Comparison of ENCODE assay signal across 8 cellular contexts in the genomic region with DNA sequence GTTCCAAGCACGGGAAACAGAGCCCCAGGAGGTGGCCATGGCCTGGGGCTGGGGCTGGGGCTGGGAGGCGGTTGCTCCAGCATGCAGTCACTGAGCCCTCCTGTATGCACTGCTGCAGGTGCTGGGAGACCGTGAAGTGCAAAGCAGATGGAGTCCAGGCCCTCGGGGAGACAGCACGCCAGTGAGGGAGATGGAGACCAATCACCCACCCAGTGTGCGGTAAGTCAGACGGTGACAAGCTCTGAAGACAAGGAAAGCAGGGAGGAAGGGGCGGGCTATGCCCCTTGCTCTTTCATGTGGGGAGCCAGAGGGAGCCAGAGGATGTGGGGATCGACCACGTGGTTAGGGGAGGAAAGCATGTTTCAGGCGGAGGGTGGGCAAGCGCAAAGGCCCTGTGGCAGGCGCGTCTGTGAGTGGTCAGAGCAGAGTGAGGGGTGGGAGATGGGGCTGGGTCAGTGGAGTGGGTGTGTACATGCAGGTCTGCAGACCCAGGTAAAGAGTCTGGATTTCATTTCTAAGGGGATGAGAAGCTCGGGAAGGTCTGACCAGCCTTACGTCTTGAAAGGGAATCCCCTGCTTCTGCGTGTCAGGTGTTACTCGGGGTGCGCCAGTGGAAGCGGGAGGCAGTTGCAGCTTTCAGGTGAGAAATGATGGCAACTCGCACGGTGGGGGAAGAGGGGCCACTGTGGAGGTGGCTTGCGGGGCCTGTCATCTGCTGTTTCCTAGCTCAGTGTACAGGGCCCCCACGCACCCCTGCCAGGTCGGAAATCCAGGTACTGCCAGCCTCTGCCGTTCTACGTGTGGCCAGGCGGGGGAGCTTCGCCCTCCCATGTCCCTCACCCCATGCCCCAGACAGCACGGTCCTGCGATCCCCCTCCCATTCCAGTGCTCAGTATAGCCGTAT. TPM values are rescaled to one million over a fixed set of nuclear protein-coding genes. Genes with fewer than 3 reads are reported as not detected.
DNase-seq lines count a peak whose midpoint lies in the region; ATAC-seq and TF ChIP-seq lines count a peak whose summit lies in the region.

No MANE protein-coding gene starts in this region.

- no peak for ATAC-seq in HG02642 (IDR thresholded peaks at IDR 0.05; ENCODE audit: poor library complexity, unreplicated experiment)

- no peak overlapping the region for H3K4me3 Mint-ChIP-seq in activated T-cell treated with anti-CD3 and anti-CD28 coated beads, Interleukin-2, amount 50 U/mL, for 24 hours

- peaks cover 28% of the 10 kb centered on the region for H3K4me1 Mint-ChIP-seq in activated T-cell treated with anti-CD3 and anti-CD28 coated beads, Interleukin-2, amount 50 U/mL, for 24 hours (ENCODE audit: low read depth)

- DNase-seq in BE2C (peak; percentile 56), HFF-Myc (ENCODE audit: extremely low read depth, low read depth) (no peak), head of caudate nucleus (peak in 39 of 42 donors; percentile 21 to 75 (median 51)), SIG-M5 treated with dmso at 0.1 percent for 504 hours (lab: John Stamatoyannopoulos, UW; ENCODE audit: unreplicated experiment) (no peak), NCI-H226 (no peak)
- DNase-seq in activated T-cell treated with anti-CD3 and anti-CD28 coated beads, Interleukin-2, amount 50 U/mL, for 24 hours, result peak; percentile 56
- peak; percentile 45 for DNase-seq in stimulated activated CD4-positive, alpha-beta T cell treated with anti-CD3 and anti-CD28 coated beads, Interleukin-4, amount 100 ng/mL, for 1 hour

- H3K36me3 ChIP-seq in BE2C, result peaks cover 19% of the 10 kb centered on the region

- H3K4me3 ChIP-seq in BE2C (ENCODE audit: low read depth, low read length) (no peak overlapping the region), HFF-Myc (replicated peaks; ENCODE audit: low read depth, low read length) (no peak overlapping the region)

- no peaks in the 10 kb centered on the region for H3K9me3 Mint-ChIP-seq in activated T-cell treated with anti-CD3 and anti-CD28 coated beads, Interleukin-2, amount 50 U/mL, for 24 hours

- intact Hi-C loops in head of caudate nucleus (cut with DNase I), result no loop called here

- H3K27me3 ChIP-seq in BE2C, result no peaks in the 10 kb centered on the region

- peak; percentile 56 for TF ChIP-seq CTCF in BE2C (IDR thresholded peaks at IDR 0.05; ENCODE audit: low read depth, low read length)
- peak; percentile 39 for TF ChIP-seq CTCF in HFF-Myc (IDR thresholded peaks at IDR 0.05; ENCODE audit: low read depth, low read length, missing control alignments)

- peak overlapping the region; percentile 47 for H3K27ac Mint-ChIP-seq in activated T-cell treated with anti-CD3 and anti-CD28 coated beads, Interleukin-2, amount 50 U/mL, for 24 hours

- no peaks in the 10 kb centered on the region for H3K9me3 ChIP-seq in BE2C

- peaks cover 71% of the 10 kb centered on the region for H3K36me3 Mint-ChIP-seq in activated T-cell treated with anti-CD3 and anti-CD28 coated beads, Interleukin-2, amount 50 U/mL, for 24 hours (ENCODE audit: low read depth)

- H3K27me3 Mint-ChIP-seq in activated T-cell treated with anti-CD3 and anti-CD28 coated beads, Interleukin-2, amount 50 U/mL, for 24 hours, result no peaks in the 10 kb centered on the region

- no peaks in the 10 kb centered on the region for H3K4me1 ChIP-seq in BE2C

RNA-seq across cellular contexts. Expression of a gene that starts 19.4 kb away (rescaled TPM):
- polyA plus RNA-seq in BE2C (2012; ENCODE audit: insufficient read depth, insufficient read length, low read depth), result 13.0 TPM

Comparison
In these comparisons a context has a peak if more than half of its experiments do, and no peak if none do; other contexts are left out.
1. DNase-seq: peak in BE2C (single experiment), activated T-cell treated with anti-CD3 and anti-CD28 coated beads, Interleukin-2, amount 50 U/mL, for 24 hours (single experiment), head of caudate nucleus (39 of 42) and stimulated activated CD4-positive, alpha-beta T cell treated with anti-CD3 and anti-CD28 coated beads, Interleukin-4, amount 100 ng/mL, for 1 hour (single experiment); none in HFF-Myc (single experiment), SIG-M5 treated with dmso at 0.1 percent for 504 hours (single experiment) and NCI-H226 (single experiment).